ENCODE assay signal across 9 cellular contexts in the genomic region with DNA sequence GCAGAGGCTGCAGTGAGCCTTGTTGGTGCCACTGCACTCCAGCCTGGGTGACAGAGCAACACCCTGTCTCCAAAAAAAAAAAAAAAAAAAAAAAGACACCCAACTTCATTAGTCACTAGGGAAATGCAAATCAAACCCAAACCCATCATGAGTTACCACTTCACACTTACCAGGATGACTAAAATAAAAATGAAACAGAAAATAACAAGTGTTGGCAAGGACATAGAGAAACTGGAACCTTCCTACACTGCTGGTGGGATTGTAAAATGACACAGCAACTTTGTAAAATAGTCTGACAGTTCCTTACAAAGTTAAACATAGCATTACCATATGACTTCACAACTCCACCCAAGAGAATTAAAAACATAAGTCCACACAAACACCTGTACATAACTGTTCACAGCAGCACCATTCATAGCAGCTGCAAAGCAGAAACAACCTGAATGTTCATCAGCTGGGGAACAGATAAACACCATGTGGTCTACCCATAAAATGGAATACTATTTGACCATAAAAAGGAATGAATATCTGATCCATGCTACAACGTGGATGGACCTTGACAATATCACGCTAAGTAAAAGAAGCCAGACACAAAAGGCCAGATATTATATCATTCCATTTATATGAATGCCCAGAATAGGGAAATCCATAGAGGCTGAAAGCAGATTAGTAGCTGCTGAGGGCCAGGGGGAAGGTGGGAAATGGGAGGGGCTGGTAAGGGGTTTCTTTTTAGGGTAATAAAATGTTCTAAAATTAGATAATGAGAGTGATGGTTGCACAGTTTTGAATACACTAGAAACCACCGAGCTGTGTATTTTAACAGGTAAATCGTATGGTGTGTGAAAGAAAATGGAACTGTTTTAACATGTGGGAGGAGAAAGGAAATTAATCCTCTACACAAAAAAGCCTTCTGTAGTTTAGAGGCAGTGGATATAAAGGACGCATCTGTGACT. TPM values are rescaled to one million over a fixed set of nuclear protein-coding genes. Genes with fewer than 3 reads are reported as not detected.
DNase-seq lines count a peak whose midpoint lies in the region; ATAC-seq and TF ChIP-seq lines count a peak whose summit lies in the region.
"Had no signal": no experiment of that assay in that cellular context is flagged by ENCODE, and none has a peak within 500 bp of the region (broad histone marks: within the 10 kb centered on the region; RNA-seq: fewer than 3 reads in every experiment).

No MANE protein-coding gene starts in this region.

- no peak for DNase-seq in activated T-cell treated with anti-CD3 and anti-CD28 coated beads, Interleukin-2, amount 50 U/mL, for 4 hours
- no peak for DNase-seq in activated T-cell treated with anti-CD3 and anti-CD28 coated beads, Interleukin-2, amount 50 U/mL, for 48 hours
- no peak for DNase-seq in stimulated activated effector memory CD8-positive, alpha-beta T cell treated with anti-CD3 and anti-CD28 coated beads, Interleukin-12 subunit alpha, Interleukin-12 subunit beta, amount 100 ng/mL, for 72 hours (ENCODE audit: low spot score in 2 of 2)
- DNase-seq in NCI-H526 (lab: John Stamatoyannopoulos, UW), result no peak
- DNase-seq in BE2C, result no peak
- DNase-seq in HuH-7.5 (ENCODE audit: low spot score), result no peak
- DNase-seq: NCI-H1417 treated with DMSO at 0.1 percent for 48 hours had no signal

- H3K27ac ChIP-seq in KOPT-K1 (ENCODE audit: low read depth, low read length, poor library complexity, severe bottlenecking), result peak overlapping the region; percentile 50

- H3K27me3 Mint-ChIP-seq in activated T-cell treated with anti-CD3 and anti-CD28 coated beads, Interleukin-2, amount 50 U/mL, for 4 hours (ENCODE audit: low read depth), result no peaks in the 10 kb centered on the region

- H3K36me3 Mint-ChIP-seq in activated T-cell treated with anti-CD3 and anti-CD28 coated beads, Interleukin-2, amount 50 U/mL, for 4 hours (ENCODE audit: insufficient read depth), result peaks cover 7% of the 10 kb centered on the region
- H3K36me3 Mint-ChIP-seq in stimulated activated effector memory CD8-positive, alpha-beta T cell treated with anti-CD3 and anti-CD28 coated beads, Interleukin-12 subunit alpha, Interleukin-12 subunit beta, amount 100 ng/mL, for 72 hours, result peaks cover 11% of the 10 kb centered on the region

- no peak overlapping the region for H3K4me3 ChIP-seq in BE2C (ENCODE audit: low read depth, low read length)

- H3K9me3 Mint-ChIP-seq in activated T-cell treated with anti-CD3 and anti-CD28 coated beads, Interleukin-2, amount 50 U/mL, for 4 hours, result peaks cover 11% of the 10 kb centered on the region
- peaks cover 3% of the 10 kb centered on the region for H3K9me3 Mint-ChIP-seq in stimulated activated effector memory CD8-positive, alpha-beta T cell treated with anti-CD3 and anti-CD28 coated beads, Interleukin-12 subunit alpha, Interleukin-12 subunit beta, amount 100 ng/mL, for 72 hours

- peak overlapping the region; percentile 83 for H3K27ac Mint-ChIP-seq in stimulated activated effector memory CD8-positive, alpha-beta T cell treated with anti-CD3 and anti-CD28 coated beads, Interleukin-12 subunit alpha, Interleukin-12 subunit beta, amount 100 ng/mL, for 72 hours

- H3K4me1 ChIP-seq in BE2C, result no peaks in the 10 kb centered on the region

- H3K9me3 ChIP-seq in KOPT-K1 (ENCODE audit: insufficient read depth, low read length, poor library complexity, severe bottlenecking) (no peaks in the 10 kb centered on the region), BE2C (no peaks in the 10 kb centered on the region)

- ATAC-seq in activated T-cell treated with anti-CD3 and anti-CD28 coated beads, Interleukin-2, amount 50 U/mL, for 4 hours, result peak; percentile 90 to 91
- peak; percentile 86 for ATAC-seq in HG02642 (IDR thresholded peaks at IDR 0.05; ENCODE audit: poor library complexity, unreplicated experiment)
- ATAC-seq in stimulated activated effector memory CD8-positive, alpha-beta T cell treated with anti-CD3 and anti-CD28 coated beads, Interleukin-12 subunit alpha, Interleukin-12 subunit beta, amount 100 ng/mL, for 72 hours, result peak; percentile 96

- peaks cover 31% of the 10 kb centered on the region for H3K4me1 Mint-ChIP-seq in activated T-cell treated with anti-CD3 and anti-CD28 coated beads, Interleukin-2, amount 50 U/mL, for 4 hours (ENCODE audit: low read depth)
- H3K4me1 Mint-ChIP-seq in stimulated activated effector memory CD8-positive, alpha-beta T cell treated with anti-CD3 and anti-CD28 coated beads, Interleukin-12 subunit alpha, Interleukin-12 subunit beta, amount 100 ng/mL, for 72 hours, result peaks cover 32% of the 10 kb centered on the region

- TF ChIP-seq CTCF in BE2C (IDR thresholded peaks at IDR 0.05; ENCODE audit: low read depth, low read length), result no peak

- no peak overlapping the region for H3K4me3 Mint-ChIP-seq in activated T-cell treated with anti-CD3 and anti-CD28 coated beads, Interleukin-2, amount 50 U/mL, for 4 hours
- H3K4me3 Mint-ChIP-seq in stimulated activated effector memory CD8-positive, alpha-beta T cell treated with anti-CD3 and anti-CD28 coated beads, Interleukin-12 subunit alpha, Interleukin-12 subunit beta, amount 100 ng/mL, for 72 hours, result peak overlapping the region; percentile 58

- H3K27me3 ChIP-seq in BE2C, result no peaks in the 10 kb centered on the region

- no peaks in the 10 kb centered on the region for H3K36me3 ChIP-seq in KOPT-K1 (ENCODE audit: insufficient read depth, low read length)
- no peaks in the 10 kb centered on the region for H3K36me3 ChIP-seq in BE2C

RNA-seq across cellular contexts. Expression of gene CD99L2, which starts 18.3 kb away (rescaled TPM):
- 1 to 10 TPM; 7.9 to 8.2 (median 8.2) TPM for total RNA-seq in activated T-cell treated with anti-CD3 and anti-CD28 coated beads, Interleukin-2, amount 50 U/mL, for 4 hours
- polyA plus RNA-seq in BE2C (2012; ENCODE audit: insufficient read depth, insufficient read length, low read depth), result 24.7 TPM
